8 cellular contexts compared by ENCODE assay signal in the genomic region with DNA sequence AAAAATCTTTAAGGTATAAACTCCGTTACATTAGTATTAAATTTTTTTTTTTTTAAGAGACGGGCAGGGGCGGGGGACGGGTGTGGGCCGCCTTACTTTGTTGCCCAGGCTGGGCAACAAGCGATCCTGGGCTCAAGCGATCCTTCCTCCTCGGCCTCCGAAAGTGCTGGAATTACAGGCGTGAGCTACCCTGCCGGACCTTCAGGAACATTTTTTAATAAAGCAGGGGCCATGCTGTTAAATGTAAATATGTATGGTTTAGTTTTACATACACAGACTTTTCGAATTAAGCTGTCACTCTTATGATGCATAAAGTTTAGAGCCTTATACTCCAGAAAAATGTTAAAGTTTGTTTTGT. TPM values are rescaled to one million over a fixed set of nuclear protein-coding genes. Genes with fewer than 3 reads are reported as not detected.
DNase-seq lines count a peak whose midpoint lies in the region; ATAC-seq, FAIRE-seq and TF ChIP-seq lines count a peak whose summit lies in the region.

No MANE protein-coding gene starts in this region.

- WGBS in endodermal cell (ENCODE audit: insufficient coverage in 1 of 2, insufficient read length in 1 of 2), 2 experiments = 12 to 25% methylated on average over 9 to 11 of the region's 12 CpGs

- no peaks in the 10 kb centered on the region for H3K27me3 Mint-ChIP-seq in endodermal cell (ENCODE audit: insufficient read depth)

- FAIRE-seq in HTR-8/SVneo (lab: Jason Lieb, UNC) = no peak

- peak overlapping the region; percentile 86 for H3K4me3 Mint-ChIP-seq in endodermal cell

- no peak overlapping the region for H3K27ac ChIP-seq in endodermal cell (ENCODE audit: low read depth, low read length)

- H3K9me3 ChIP-seq in NT2/D1 (ENCODE audit: insufficient read depth, low read length) (no peaks in the 10 kb centered on the region), endodermal cell (ENCODE audit: control insufficient read depth, low read length) (no peaks in the 10 kb centered on the region), neuron (ENCODE audit: low read length) (no peaks in the 10 kb centered on the region)

- no peak overlapping the region for H2AFZ ChIP-seq in neuron (ENCODE audit: low read depth, low read length)

- H3K9ac ChIP-seq in NT2/D1 (ENCODE audit: insufficient read length, low read depth) (peak overlapping the region; percentile 97), endodermal cell (ENCODE audit: extremely low read depth, low read length, poor library complexity, severe bottlenecking) (peak overlapping the region; percentile 88)

- no peaks in the 10 kb centered on the region for H3K27me3 ChIP-seq in NT2/D1 (ENCODE audit: insufficient read depth, insufficient read length)
- H3K27me3 ChIP-seq in endodermal cell (ENCODE audit: control insufficient read depth, insufficient read depth, low read length, poor library complexity, severe bottlenecking) = no peaks in the 10 kb centered on the region
- no peaks in the 10 kb centered on the region for H3K27me3 ChIP-seq in neuron (ENCODE audit: insufficient read depth, low read length)

- H3K27ac Mint-ChIP-seq in endodermal cell = no peak overlapping the region

- no peaks in the 10 kb centered on the region for H3K36me3 Mint-ChIP-seq in endodermal cell (ENCODE audit: low read depth)

- peak overlapping the region; percentile 94 for H3K4me3 ChIP-seq in NT2/D1 (ENCODE audit: insufficient read length, low read depth)
- peak overlapping the region; percentile 99 for H3K4me3 ChIP-seq in endodermal cell (ENCODE audit: low read length)
- peak overlapping the region; percentile 97 for H3K4me3 ChIP-seq in neuron (ENCODE audit: low read length)

- no peak for TF ChIP-seq CTCF in endodermal cell (conservative IDR thresholded peaks at IDR 0.05)

- DNase-seq in COLO668 (lab: John Stamatoyannopoulos, UW; ENCODE audit: unreplicated experiment) (peak; percentile 0), NT2/D1 (ENCODE audit: low read depth, low spot score) (no peak), endodermal cell (peak; percentile 65), HTR-8/SVneo (ENCODE audit: insufficient read length, low spot score) (no peak)

- no peak for ATAC-seq in GM19463 (IDR thresholded peaks at IDR 0.05; ENCODE audit: unreplicated experiment)
- ATAC-seq in HG03460 (IDR thresholded peaks at IDR 0.05; ENCODE audit: unreplicated experiment) = no peak
- ATAC-seq in GM19452 (IDR thresholded peaks at IDR 0.05; ENCODE audit: unreplicated experiment) = no peak

- H3K4me1 ChIP-seq in NT2/D1 (ENCODE audit: insufficient read depth, insufficient read length) = peaks cover 3% of the 10 kb centered on the region
- H3K4me1 ChIP-seq in endodermal cell (ENCODE audit: control insufficient read depth, insufficient read depth, low read length) = no peaks in the 10 kb centered on the region
- H3K4me1 ChIP-seq in neuron (ENCODE audit: insufficient read depth, low read length) = peaks cover 9% of the 10 kb centered on the region

- no peaks in the 10 kb centered on the region for H3K36me3 ChIP-seq in NT2/D1 (ENCODE audit: insufficient read depth, insufficient read length, low read length)
- no peaks in the 10 kb centered on the region for H3K36me3 ChIP-seq in endodermal cell (ENCODE audit: control insufficient read depth, insufficient read depth, low read length)
- no peaks in the 10 kb centered on the region for H3K36me3 ChIP-seq in neuron (ENCODE audit: insufficient read depth, low read length)

- H3K9me3 Mint-ChIP-seq in endodermal cell = no peaks in the 10 kb centered on the region

- peaks cover 16% of the 10 kb centered on the region for H3K4me1 Mint-ChIP-seq in endodermal cell

RNA-seq across cellular contexts. Expression of a gene that starts 2.4 kb away (rescaled TPM):
- total RNA-seq in endodermal cell = 10 to 100 TPM in 1 of 2 donors, 1 to 10 TPM in 1; 9.4 to 13.0 TPM
- 16.7 TPM for polyA plus RNA-seq in endodermal cell (2013, experiment 1 of 2)
- 14.9 TPM for polyA plus RNA-seq in endodermal cell (2013, experiment 2 of 2)

Comparison
In these comparisons a context has a peak if more than half of its experiments do, and no peak if none do; other contexts are left out.
1. DNase-seq: peak in COLO668 (single experiment) and endodermal cell (single experiment); none in NT2/D1 (single experiment) and HTR-8/SVneo (single experiment).
2. Peak in every context shown above with its lines, with median percentiles within 50 percentile points of each other: H3K4me3 ChIP-seq.